In genomic region chr10:101066890-101067355, GRCh38 we compare ENCODE assay signal across 8 cellular contexts. TPM values are rescaled to one million over a fixed set of nuclear protein-coding genes. Genes with fewer than 3 reads are reported as not detected.
DNase-seq lines count a peak whose midpoint lies in the region; ATAC-seq and TF ChIP-seq lines count a peak whose summit lies in the region.

No MANE protein-coding gene starts in this region.

- H3F3A ChIP-seq in PC-9 (ENCODE audit: insufficient read depth, low read depth) = peaks cover 12% of the 10 kb centered on the region; the same call in 1 of the 2 replicates

- H3K9me2 ChIP-seq in PC-9 (ENCODE audit: insufficient read depth) = no peaks in the 10 kb centered on the region

- DNase-seq in GM06990 (ENCODE audit: extremely low read depth, insufficient read length) (no peak), PC-9 (peak in 1 of 2 experiments; percentile 20), epithelial cell of proximal tubule (ENCODE audit: low read depth) (no peak), osteoblast (ENCODE audit: insufficient read length, low spot score, missing footprints) (peak; percentile 83), HCEC 1CT (no peak), activated gamma-delta T cell treated with Interleukin-2 at 50 U/mL for 16 hours (no peak), putamen (ENCODE audit: low spot score) (no peak)

- H3K4me3 ChIP-seq in GM06990 (replicated peaks; ENCODE audit: low read depth, low read length) (peak overlapping the region; percentile 59), PC-9 (peak overlapping the region; percentile 82), epithelial cell of proximal tubule (ENCODE audit: low read depth, low read length) (peak overlapping the region; percentile 71), osteoblast (ENCODE audit: insufficient read depth, low read length) (peak overlapping the region; percentile 79)

- H2AFZ ChIP-seq in PC-9 (peak overlapping the region; percentile 87), osteoblast (ENCODE audit: low read length) (peak overlapping the region; percentile 88)

- H3K27ac ChIP-seq in PC-9 (no peak overlapping the region), osteoblast (ENCODE audit: low read depth, low read length) (no peak overlapping the region)

- intact Hi-C loops in PC-9 (cut with micrococcal nuclease; ENCODE audit: unreplicated experiment) = loop anchor here (1.0 to 5.0 kb wide), 3 partner anchors 25 to 48 kb away; partner anchors contain the start of genes PDZD7 and SFXN3

- H3K9me3 ChIP-seq in PC-9 (ENCODE audit: insufficient read depth, low read depth) = no peaks in the 10 kb centered on the region
- H3K9me3 ChIP-seq in osteoblast (ENCODE audit: low read depth, low read length) = no peaks in the 10 kb centered on the region

- no TSS peak for BruUV-seq in PC-9 (replicated peaks; lab: Mats Ljungman, UMichigan)

- H3K4me2 ChIP-seq in PC-9 (peak overlapping the region; percentile 95), osteoblast (ENCODE audit: insufficient read depth, low read length) (peak overlapping the region; percentile 96)

- H3K36me3 ChIP-seq in GM06990 (ENCODE audit: control insufficient read depth, insufficient read depth, low read length) = no peaks in the 10 kb centered on the region
- H3K36me3 ChIP-seq in PC-9 (ENCODE audit: low read depth) = no peaks in the 10 kb centered on the region
- H3K36me3 ChIP-seq in osteoblast (ENCODE audit: insufficient read depth, low read length) = peaks cover 2% of the 10 kb centered on the region

- CTCF ChIA-PET in PC-9 (lab: Charles Lee) = interaction anchor here (0.7 to 1.5 kb wide), 4 partner anchors 17 to 75 kb away, joined by 3 to 13 read pairs (median 3); no protein-coding TSS in a partner anchor

- no peaks in the 10 kb centered on the region; the same call in 1 of the 2 replicates for H3K27me3 ChIP-seq in GM06990 (replicated peaks; ENCODE audit: control insufficient read depth, insufficient read depth, low read length)
- H3K27me3 ChIP-seq in PC-9 (ENCODE audit: insufficient read depth, low read depth) = no peaks in the 10 kb centered on the region
- H3K27me3 ChIP-seq in osteoblast (ENCODE audit: insufficient read depth, low read length) = no peaks in the 10 kb centered on the region

- POLR2A ChIA-PET in PC-9 (lab: Charles Lee; ENCODE audit: unreplicated experiment) = interaction anchor here (0.5 to 0.6 kb wide), 3 partner anchors 9 to 1047 kb away, joined by 3 to 7 read pairs (median 5); no protein-coding TSS in a partner anchor

- H3K4me1 ChIP-seq in PC-9 (replicated peaks; ENCODE audit: insufficient read depth) (peaks cover 16% of the 10 kb centered on the region), osteoblast (ENCODE audit: insufficient read depth, low read length) (peaks cover 38% of the 10 kb centered on the region)

- H3K79me2 ChIP-seq in PC-9 (ENCODE audit: low read depth) (peaks cover 10% of the 10 kb centered on the region; the same call in 1 of the 2 replicates), osteoblast (ENCODE audit: insufficient read depth, low read length) (peaks cover 8% of the 10 kb centered on the region)

- ATAC-seq in GM21786 (IDR thresholded peaks at IDR 0.05; ENCODE audit: unreplicated experiment) = no peak

- TF ChIP-seq CTCF in GM06990 (IDR thresholded peaks at IDR 0.05; ENCODE audit: insufficient read depth, low read length, poor library complexity, severe bottlenecking) (no peak), PC-9 (conservative IDR thresholded peaks at IDR 0.05) (no peak), epithelial cell of proximal tubule (conservative IDR thresholded peaks at IDR 0.05; ENCODE audit: low read depth, low read length) (no peak), osteoblast (IDR thresholded peaks at IDR 0.05; ENCODE audit: extremely low read depth, low read depth, low read length) (no peak)

- H4K20me1 ChIP-seq in PC-9 (ENCODE audit: insufficient read depth) (no peaks in the 10 kb centered on the region), osteoblast (ENCODE audit: insufficient read depth, low read length) (no peaks in the 10 kb centered on the region)

RNA-seq across cellular contexts. Expression of gene KAZALD1, which starts 5.1 kb away (rescaled TPM):
- total RNA-seq in PC-9 (2021) = 19.7 and 21.2 TPM in 2 replicates
- 2.9 and 4.5 TPM in 2 replicates for total RNA-seq in epithelial cell of proximal tubule
- total RNA-seq in osteoblast = 26.4 and 30.1 TPM in 2 replicates

RNA-seq across cellular contexts. Expression of gene SFXN3, which starts 35.9 kb away (rescaled TPM):
- 30.6 and 35.2 TPM in 2 replicates for total RNA-seq in PC-9 (2021)
- total RNA-seq in epithelial cell of proximal tubule = 47.6 and 49.5 TPM in 2 replicates
- 103 and 106 TPM in 2 replicates for total RNA-seq in osteoblast

RNA-seq across cellular contexts. Expression of gene PDZD7, which starts 36.0 kb away (rescaled TPM):
- total RNA-seq in PC-9 (2021) (2.3 and 2.8 TPM in 2 replicates), epithelial cell of proximal tubule (6.1 and 6.6 TPM in 2 replicates), osteoblast (0.72 and 1.2 TPM in 2 replicates)
